Comparison of ENCODE assay signal across 8 cellular contexts in the genomic region with DNA sequence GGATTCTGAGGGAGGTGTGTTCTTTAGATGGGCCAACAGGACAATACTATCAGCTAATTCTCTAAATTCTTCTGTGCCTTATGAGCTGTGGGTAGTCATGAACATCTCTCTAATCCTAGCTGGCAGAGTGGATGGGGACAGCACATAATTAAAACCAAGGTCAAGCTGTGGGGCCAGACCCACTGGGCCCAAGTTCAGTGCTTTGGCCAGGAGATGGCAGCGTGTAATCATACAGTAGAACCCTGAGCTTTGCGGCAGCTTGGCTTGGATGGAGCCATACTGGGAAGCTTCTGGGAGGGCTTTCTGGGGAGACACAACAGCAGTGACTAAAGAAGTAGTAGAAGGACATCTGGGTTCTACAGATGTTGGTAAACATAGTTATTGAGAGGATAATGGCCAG.
DNase-seq lines count a peak whose midpoint lies in the region; ATAC-seq and TF ChIP-seq lines count a peak whose summit lies in the region.

No MANE protein-coding gene starts in this region.

- no peak overlapping the region for H3K27ac ChIP-seq in adrenal gland

- H3K27me3 ChIP-seq in H7 (ENCODE audit: control insufficient read depth, insufficient read depth, low read length) (no peaks in the 10 kb centered on the region), adrenal gland (no peaks in the 10 kb centered on the region)

- no peaks in the 10 kb centered on the region for H3K36me3 ChIP-seq in H7 (replicated peaks; ENCODE audit: control insufficient read depth, insufficient read depth, low read length)
- H3K36me3 ChIP-seq in adrenal gland (replicated peaks in 1 of 2): no peaks in the 10 kb centered on the region

- 81 to 94% (median 89%) methylated on average over 2 of the region's 2 CpGs for WGBS in adrenal gland, 4 donors

- no peaks in the 10 kb centered on the region for H3K4me1 ChIP-seq in adrenal gland (replicated peaks in 1 of 2)

- TF ChIP-seq POLR2A in adrenal gland (IDR thresholded peaks at IDR 0.05): no peak

- no peak overlapping the region for H3K4me3 ChIP-seq in H7 (ENCODE audit: insufficient read depth, low read depth, low read length)
- no peak overlapping the region for H3K4me3 ChIP-seq in adrenal gland

- H3K9me3 ChIP-seq in adrenal gland (replicated peaks in 1 of 3): no peaks in the 10 kb centered on the region

- ATAC-seq in GM21619 (IDR thresholded peaks at IDR 0.05; ENCODE audit: unreplicated experiment) (no peak), GM21723 (IDR thresholded peaks at IDR 0.05; ENCODE audit: unreplicated experiment) (no peak)

- peak; percentile 42 for DNase-seq in COLO668 (lab: John Stamatoyannopoulos, UW; ENCODE audit: unreplicated experiment)
- peak; percentile 51 for DNase-seq in H7
- peak in 3 of 7 donors; percentile 17 to 28 (median 23) for DNase-seq in adrenal gland
- DNase-seq in mucosa of gallbladder (ENCODE audit: low spot score): peak; percentile 29
- DNase-seq in germinal center (ENCODE audit: low spot score): no peak
- DNase-seq in NOMO-1 treated with dmso at 0.1 percent for 144 hours (lab: John Stamatoyannopoulos, UW; ENCODE audit: unreplicated experiment): no peak

- TF ChIP-seq CTCF in adrenal gland (IDR thresholded peaks at IDR 0.05): peak in 5 of 6 experiments; percentile 13 to 44 (median 24)

- intact Hi-C loops in adrenal gland (cut with DNase I): no loop called here

Comparison
In these comparisons a context has a peak if more than half of its experiments do, and no peak if none do; other contexts are left out.
1. DNase-seq: peak in COLO668 (single experiment), H7 (single experiment) and mucosa of gallbladder (single experiment); none in germinal center (single experiment) and NOMO-1 treated with dmso at 0.1 percent for 144 hours (single experiment).